Comparison of ENCODE assay signal across 20 cellular contexts in the genomic region with DNA sequence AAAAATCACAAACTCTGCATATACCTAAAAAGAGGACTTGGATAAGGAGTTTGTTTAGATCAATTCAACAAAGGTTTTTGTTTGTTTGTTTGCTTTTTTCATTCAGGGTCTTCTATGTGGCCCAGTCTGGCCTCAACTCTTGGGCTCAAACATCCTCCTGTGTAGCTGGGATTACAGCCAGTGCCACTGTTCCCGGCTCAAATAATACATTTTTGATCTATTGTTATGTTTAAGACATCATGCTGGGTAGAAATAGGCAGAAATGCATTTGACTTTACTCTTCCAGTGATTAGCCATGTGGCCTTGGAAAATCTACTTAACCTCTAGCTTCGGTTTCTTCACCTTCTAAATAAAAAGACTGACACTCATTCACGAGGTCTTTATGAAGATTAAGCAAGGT.
"Had no signal": no experiment of that assay in that cellular context is flagged by ENCODE, and none has a peak within 500 bp of the region (broad histone marks: within the 10 kb centered on the region; RNA-seq: fewer than 3 reads in every experiment).

No MANE protein-coding gene starts in this region.

- DNase-seq: activated CD4-positive, alpha-beta T cell treated with anti-CD3 and anti-CD28 coated beads for 4 hours; activated CD4-positive, alpha-beta T cell treated with anti-CD3 and anti-CD28 coated beads, Interleukin-2, amount 50 U/mL, for 48 hours; activated CD4-positive, CD25-positive, alpha-beta regulatory T cell; activated gamma-delta T cell; amniotic stem cell; cortex of kidney; effector CD4-positive, alpha-beta T cell; erythroblast; hippocampal formation; left ventricle myocardium superior; nephron progenitor cell; nucleus accumbens; stimulated activated CD4-positive, alpha-beta T cell treated with anti-CD3 and anti-CD28 coated beads, Interleukin-15, amount 100 ng/mL, for 24 hours; SW 1271; T-helper 17 cell; trophoblast cell had no signal

- ATAC-seq: left ventricle myocardium superior; sciatic nerve; stimulated activated memory B cell treated with anti-CD40 and anti-IgM and Interleukin-4, amounts not matched to agents 10 μg/mL and 1 μg/mL and 100 μg/mL, for 72 hours; T-helper 17 cell had no signal

- H3K9me3 Mint-ChIP-seq: activated naive CD4-positive, alpha-beta T cell treated with anti-CD3 and anti-CD28 coated beads, Interleukin-2, amount 50 U/mL, for 24 hours; activated T-helper 1 cell treated with anti-CD3 and anti-CD28 coated beads, Interleukin-12 subunit alpha, Interleukin-12 subunit beta, Interleukin-2, Interleukin-4 antibody, amounts not matched to agents 30 ng/mL and 10 ng/mL and 1 ng/mL, durations not matched to agents 14 hours and 24 hours and 36 hours; stimulated activated memory B cell treated with anti-CD40 and anti-IgM and Interleukin-4, amounts not matched to agents 10 μg/mL and 1 μg/mL and 100 μg/mL, for 72 hours had no signal

- H3K27me3 Mint-ChIP-seq: activated naive CD4-positive, alpha-beta T cell treated with anti-CD3 and anti-CD28 coated beads, Interleukin-2, amount 50 U/mL, for 24 hours; stimulated activated memory B cell treated with anti-CD40 and anti-IgM and Interleukin-4, amounts not matched to agents 10 μg/mL and 1 μg/mL and 100 μg/mL, for 72 hours; T-helper 17 cell had no signal

- H3K27ac Mint-ChIP-seq: activated naive CD4-positive, alpha-beta T cell treated with anti-CD3 and anti-CD28 coated beads, Interleukin-2, amount 50 U/mL, for 24 hours; activated T-helper 1 cell treated with anti-CD3 and anti-CD28 coated beads, Interleukin-12 subunit alpha, Interleukin-12 subunit beta, Interleukin-2, Interleukin-4 antibody, amounts not matched to agents 30 ng/mL and 10 ng/mL and 1 ng/mL, durations not matched to agents 14 hours and 24 hours and 36 hours; nephron progenitor cell; stimulated activated memory B cell treated with anti-CD40 and anti-IgM and Interleukin-4, amounts not matched to agents 10 μg/mL and 1 μg/mL and 100 μg/mL, for 72 hours; T-helper 17 cell had no signal

- H3K4me3 Mint-ChIP-seq: activated naive CD4-positive, alpha-beta T cell treated with anti-CD3 and anti-CD28 coated beads, Interleukin-2, amount 50 U/mL, for 24 hours; activated T-helper 1 cell treated with anti-CD3 and anti-CD28 coated beads, Interleukin-12 subunit alpha, Interleukin-12 subunit beta, Interleukin-2, Interleukin-4 antibody, amounts not matched to agents 30 ng/mL and 10 ng/mL and 1 ng/mL, durations not matched to agents 14 hours and 24 hours and 36 hours; nephron progenitor cell; stimulated activated memory B cell treated with anti-CD40 and anti-IgM and Interleukin-4, amounts not matched to agents 10 μg/mL and 1 μg/mL and 100 μg/mL, for 72 hours; T-helper 17 cell had no signal
